11 cellular contexts compared by ENCODE assay signal in the genomic region with DNA sequence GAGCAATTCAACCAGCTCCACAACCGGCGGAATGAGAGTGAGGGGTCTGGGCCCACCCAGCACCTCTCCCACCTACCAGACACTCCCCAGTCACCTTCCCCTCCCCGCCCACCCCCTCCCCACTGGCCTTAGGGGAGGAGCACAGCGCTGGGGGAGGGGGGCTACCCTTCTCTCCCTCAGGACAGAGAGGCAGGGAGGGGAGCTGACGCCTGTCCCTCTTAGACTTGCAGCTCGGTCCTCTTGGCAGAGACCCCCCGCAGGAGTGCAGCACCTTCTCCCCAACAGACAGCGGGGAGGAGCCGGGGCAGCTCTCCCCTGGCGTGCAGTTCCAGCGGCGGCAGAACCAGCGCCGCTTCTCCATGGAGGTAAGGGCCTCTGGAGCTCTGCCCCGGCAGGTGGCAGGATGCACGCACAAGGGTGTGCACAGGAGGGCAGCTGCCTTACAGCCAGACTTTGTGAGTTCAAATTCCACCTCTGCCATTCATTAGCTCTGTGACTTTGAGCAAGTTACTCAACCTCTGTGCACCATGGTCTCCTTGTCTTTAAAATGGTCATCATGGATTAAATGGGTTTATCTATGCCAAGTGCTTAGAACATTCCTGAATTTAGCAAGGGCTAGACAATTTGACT. TPM values are rescaled to one million over a fixed set of nuclear protein-coding genes. Genes with fewer than 3 reads are reported as not detected.
DNase-seq lines count a peak whose midpoint lies in the region; ATAC-seq and TF ChIP-seq lines count a peak whose summit lies in the region.
"Had no signal": no experiment of that assay in that cellular context is flagged by ENCODE, and none has a peak within 500 bp of the region (broad histone marks: within the 10 kb centered on the region; RNA-seq: fewer than 3 reads in every experiment).

No MANE protein-coding gene starts in this region.

- H3K9me3 Mint-ChIP-seq in activated T-cell treated with anti-CD3 and anti-CD28 coated beads, Interleukin-2, amount 50 U/mL, for 72 hours = no peaks in the 10 kb centered on the region
- H3K9me3 Mint-ChIP-seq: CD8-positive, alpha-beta memory T cell had no signal

- peak; percentile 46 for ATAC-seq in mucosa of descending colon
- no peak for ATAC-seq in activated T-cell treated with anti-CD3 and anti-CD28 coated beads, Interleukin-2, amount 50 U/mL, for 72 hours (replicated peaks in 1 of 2)

- H3K4me3 ChIP-seq in mucosa of descending colon = no peak overlapping the region
- H3K4me3 ChIP-seq: Peyer's patch, SJCRH30 had no signal

- H3K4me1 Mint-ChIP-seq in activated T-cell treated with anti-CD3 and anti-CD28 coated beads, Interleukin-2, amount 50 U/mL, for 72 hours (ENCODE audit: low read depth) = no peaks in the 10 kb centered on the region

- peaks cover 14% of the 10 kb centered on the region for H3K4me1 ChIP-seq in mucosa of descending colon (ENCODE audit: low read depth)

- no peaks in the 10 kb centered on the region for H3K36me3 ChIP-seq in mucosa of descending colon (ENCODE audit: low read depth)
- H3K36me3 ChIP-seq: SJCRH30 had no signal

- no peaks in the 10 kb centered on the region for H3K27me3 Mint-ChIP-seq in activated T-cell treated with anti-CD3 and anti-CD28 coated beads, Interleukin-2, amount 50 U/mL, for 72 hours (ENCODE audit: low read depth)

- no peak overlapping the region for H3K4me3 Mint-ChIP-seq in activated T-cell treated with anti-CD3 and anti-CD28 coated beads, Interleukin-2, amount 50 U/mL, for 72 hours
- H3K4me3 Mint-ChIP-seq: CD8-positive, alpha-beta memory T cell had no signal

- no peak overlapping the region for H3K27ac Mint-ChIP-seq in activated T-cell treated with anti-CD3 and anti-CD28 coated beads, Interleukin-2, amount 50 U/mL, for 72 hours
- H3K27ac Mint-ChIP-seq: CD8-positive, alpha-beta memory T cell had no signal

- DNase-seq in NCI-H510A (lab: John Stamatoyannopoulos, UW) (peak; percentile 26), NCI-H510A treated with DMSO at 0.1 percent for 48 hours (lab: John Stamatoyannopoulos, UW) (no peak), mucosa of descending colon (no peak), ureter (ENCODE audit: low spot score) (no peak)
- no peak for DNase-seq in activated CD4-positive, alpha-beta T cell treated with anti-CD3 and anti-CD28 coated beads for 48 hours
- DNase-seq in activated T-cell treated with anti-CD3 and anti-CD28 coated beads, Interleukin-2, amount 50 U/mL, for 72 hours = no peak
- DNase-seq: NCI-H226 had no signal

- no peak for TF ChIP-seq CTCF in mucosa of descending colon (IDR thresholded peaks at IDR 0.05)

- peak overlapping the region; percentile 67 for H3K27ac ChIP-seq in angular gyrus (ENCODE audit: low read depth, low read length)
- H3K27ac ChIP-seq: Peyer's patch, SJCRH30 had no signal

- H3K9me3 ChIP-seq in mucosa of descending colon = no peaks in the 10 kb centered on the region
- H3K9me3 ChIP-seq: Peyer's patch, SJCRH30 had no signal

- no peaks in the 10 kb centered on the region for H3K36me3 Mint-ChIP-seq in activated T-cell treated with anti-CD3 and anti-CD28 coated beads, Interleukin-2, amount 50 U/mL, for 72 hours (ENCODE audit: insufficient read depth in 2 of 2)
- H3K36me3 Mint-ChIP-seq: CD8-positive, alpha-beta memory T cell had no signal

- intact Hi-C loops in mucosa of descending colon (cut with DNase I, micrococcal nuclease) = loop anchor here in 1 of 2 donors (5.0 kb wide), 1 partner anchor 36 kb away; no protein-coding TSS in a partner anchor

RNA-seq across cellular contexts. Expression of a gene that starts 18.9 kb away (rescaled TPM):
- total RNA-seq in mucosa of descending colon (10 to 100 TPM; 32.1 to 41.2 (median 37.0) TPM), ureter (28.6 TPM)
- 1 to 10 TPM; 2.3 to 3.3 TPM for total RNA-seq in activated T-cell treated with anti-CD3 and anti-CD28 coated beads, Interleukin-2, amount 50 U/mL, for 72 hours
